ENCODE assay signal across 19 cellular contexts in the genomic region with DNA sequence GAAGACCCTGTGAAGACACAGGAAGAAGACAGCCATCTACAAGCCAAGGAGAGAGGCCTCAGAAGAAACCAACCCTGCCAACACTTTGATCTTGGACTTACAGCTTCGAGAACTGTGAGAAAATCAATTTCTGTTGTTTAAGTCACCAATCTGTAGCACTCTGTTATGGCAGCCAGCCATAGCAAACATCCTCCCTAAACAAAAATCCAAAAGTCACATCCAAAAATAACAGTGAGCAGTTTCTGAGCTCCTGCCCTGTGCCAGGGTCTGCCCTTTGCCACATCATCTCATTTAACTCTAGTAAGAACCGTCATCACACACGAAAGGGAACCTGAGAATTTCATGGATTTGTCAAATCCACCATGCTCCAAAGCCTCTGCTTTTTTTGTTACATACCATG.
DNase-seq lines count a peak whose midpoint lies in the region; ATAC-seq and TF ChIP-seq lines count a peak whose summit lies in the region.
"Had no signal": no experiment of that assay in that cellular context is flagged by ENCODE, and none has a peak within 500 bp of the region (broad histone marks: within the 10 kb centered on the region; RNA-seq: fewer than 3 reads in every experiment).

No MANE protein-coding gene starts in this region.

- no peak overlapping the region for H3K4me3 ChIP-seq in adrenal gland
- H3K4me3 ChIP-seq: Peyer's patch, SK-N-MC had no signal

- no peaks in the 10 kb centered on the region for H3K9me3 ChIP-seq in adrenal gland (replicated peaks in 1 of 3)
- H3K9me3 ChIP-seq: Peyer's patch had no signal

- no peaks in the 10 kb centered on the region for H3K27me3 ChIP-seq in adrenal gland
- H3K27me3 ChIP-seq: Peyer's patch had no signal

- no peaks in the 10 kb centered on the region for H3K4me1 ChIP-seq in adrenal gland (replicated peaks in 1 of 2)
- H3K4me1 ChIP-seq: Peyer's patch had no signal

- intact Hi-C loops in left cardiac atrium (cut with DNase I) (no loop called here), Right ventricle myocardium superior (cut with DNase I) (no loop called here), adrenal gland (cut with DNase I) (no loop called here)

- DNase-seq in left cardiac atrium (peak; percentile 32), Right ventricle myocardium superior (no peak), NCI-H446 treated with DMSO at 0.1 percent for 48 hours (lab: John Stamatoyannopoulos, UW) (peak; percentile 18), fibroblast of gingiva (ENCODE audit: low read depth) (peak; percentile 13), stromal cell of bone marrow (ENCODE audit: low read depth) (peak; percentile 8), adrenal gland (no peak)
- DNase-seq: CD4-positive, CD25-positive, alpha-beta regulatory T cell; DMS153; DND-41; Karpas-422; NCI-H1105 treated with DMSO at 0.1 percent for 48 hours; NCI-H146; NCI-H1930; NCI-H2107; NCI-H526 treated with DMSO at 0.1 percent for 48 hours; Peyer's patch; SIG-M5 had no signal

- H3K27ac ChIP-seq in adrenal gland = no peak overlapping the region
- H3K27ac ChIP-seq: Peyer's patch, SK-N-MC had no signal

- no peaks in the 10 kb centered on the region for H3K36me3 ChIP-seq in adrenal gland (replicated peaks in 1 of 2)
- H3K36me3 ChIP-seq: Peyer's patch had no signal

- no peak for ATAC-seq in left cardiac atrium
- ATAC-seq in Right ventricle myocardium superior (ENCODE audit: poor library complexity) = no peak
- no peak for ATAC-seq in GM18517 (IDR thresholded peaks at IDR 0.05; ENCODE audit: unreplicated experiment)

- 43 to 74% (median 56%) methylated on average over 3 of the region's 3 CpGs for whole genome bisulfite sequencing in adrenal gland, 4 donors

- TF ChIP-seq CTCF in adrenal gland (IDR thresholded peaks at IDR 0.05) = no peak

- TF ChIP-seq POLR2A in adrenal gland (IDR thresholded peaks at IDR 0.05) = no peak

Comparison
In these comparisons a context has a peak if more than half of its experiments do, and no peak if none do; other contexts are left out.
1. DNase-seq: peak in left cardiac atrium (single experiment), NCI-H446 treated with DMSO at 0.1 percent for 48 hours (single experiment), fibroblast of gingiva (single experiment) and stromal cell of bone marrow (single experiment); none in Right ventricle myocardium superior (single experiment) and adrenal gland (0 of 7).